In the genomic region with DNA sequence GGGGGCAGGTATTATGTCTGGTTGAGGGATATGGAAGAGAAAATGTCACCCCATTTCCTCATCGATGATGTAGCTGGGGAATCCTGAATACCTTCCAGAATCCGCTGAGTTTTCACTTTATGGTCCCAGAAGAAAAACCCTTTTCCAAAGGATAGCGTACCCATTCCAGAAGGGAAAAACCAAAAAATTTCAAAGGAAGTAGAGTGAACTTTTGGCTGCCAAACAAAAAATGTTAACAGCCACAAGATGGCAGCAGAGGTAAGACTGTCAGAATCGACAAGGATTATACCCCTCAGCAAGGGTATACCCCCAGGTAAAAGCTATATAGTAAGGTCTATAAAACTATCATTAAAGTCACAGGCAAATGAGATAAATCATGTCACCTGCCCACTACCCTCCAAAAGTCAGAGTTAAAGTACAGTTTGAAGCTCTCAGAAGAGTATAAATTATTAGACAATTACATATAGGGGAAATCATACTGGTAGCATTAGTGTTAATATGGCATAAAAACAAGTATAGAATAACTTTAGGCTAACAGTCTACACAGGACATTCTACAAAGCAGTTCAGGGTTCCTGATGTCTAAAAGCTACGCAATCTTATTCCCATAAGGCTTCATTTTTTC, we compare ENCODE assay signal across 8 cellular contexts. TPM values are rescaled to one million over a fixed set of nuclear protein-coding genes. Genes with fewer than 3 reads are reported as not detected.
DNase-seq lines count a peak whose midpoint lies in the region; ATAC-seq and TF ChIP-seq lines count a peak whose summit lies in the region.

No MANE protein-coding gene starts in this region.

- no peaks in the 10 kb centered on the region for H3K27me3 ChIP-seq in prostate gland (replicated peaks; ENCODE audit: insufficient read depth)

- TF ChIP-seq POLR2A in prostate gland (IDR thresholded peaks at IDR 0.05), result no peak

- no peaks in the 10 kb centered on the region for H3K9me3 ChIP-seq in prostate gland

- no peak overlapping the region for H3K4me3 Mint-ChIP-seq in activated T-helper 2 cell treated with anti-CD3 and anti-CD28 coated beads, Interferon-gamma antibody, Interleukin-2, Interleukin-4, amounts not matched to agents 10 μg/mL and 5 μg/mL and 100 μg/mL, durations not matched to agents 14 hours and 24 hours and 36 hours (ENCODE audit: low read depth)

- intact Hi-C loops in prostate gland (cut with DNase I), result no loop called here
- intact Hi-C loops in activated T-helper 2 cell treated with anti-CD3 and anti-CD28 coated beads, Interferon-gamma antibody, Interleukin-2, Interleukin-4, amounts not matched to agents 10 μg/mL and 5 μg/mL and 100 μg/mL, durations not matched to agents 14 hours and 24 hours and 36 hours (cut with micrococcal nuclease), result no loop called here

- peaks cover 10 to 30% of the 10 kb centered on the region in 2 donors for H3K36me3 ChIP-seq in prostate gland

- DNase-seq in GM12864 (ENCODE audit: low read depth) (no peak), NCI-H226 (peak; percentile 27), epithelial cell of proximal tubule (ENCODE audit: low read depth) (no peak), prostate gland (ENCODE audit: low spot score) (no peak)
- DNase-seq in activated T-helper 2 cell treated with anti-CD3 and anti-CD28 coated beads, Interferon-gamma antibody, Interleukin-2, Interleukin-4, amounts not matched to agents 10 μg/mL and 5 μg/mL and 100 μg/mL, durations not matched to agents 14 hours and 24 hours and 36 hours (ENCODE audit: low spot score), result no peak
- DNase-seq in activated CD4-positive, CD25-positive, alpha-beta regulatory T cell (lab: John Stamatoyannopoulos, UW), result no peak

- H3K9me3 Mint-ChIP-seq in activated T-helper 2 cell treated with anti-CD3 and anti-CD28 coated beads, Interferon-gamma antibody, Interleukin-2, Interleukin-4, amounts not matched to agents 10 μg/mL and 5 μg/mL and 100 μg/mL, durations not matched to agents 14 hours and 24 hours and 36 hours, result no peaks in the 10 kb centered on the region

- H3K4me3 ChIP-seq in GM12864 (ENCODE audit: low read depth, low read length) (no peak overlapping the region), epithelial cell of proximal tubule (ENCODE audit: low read depth, low read length) (no peak overlapping the region), prostate gland (no peak overlapping the region)

- peaks cover 83% of the 10 kb centered on the region for H3K36me3 Mint-ChIP-seq in activated T-helper 2 cell treated with anti-CD3 and anti-CD28 coated beads, Interferon-gamma antibody, Interleukin-2, Interleukin-4, amounts not matched to agents 10 μg/mL and 5 μg/mL and 100 μg/mL, durations not matched to agents 14 hours and 24 hours and 36 hours (ENCODE audit: low read depth)

- TF ChIP-seq CTCF in GM12864 (IDR thresholded peaks at IDR 0.05; ENCODE audit: low read depth, low read length, missing control alignments) (peak; percentile 58), epithelial cell of proximal tubule (conservative IDR thresholded peaks at IDR 0.05; ENCODE audit: low read depth, low read length) (peak; percentile 74), prostate gland (IDR thresholded peaks at IDR 0.05) (peak in 3 of 4 experiments; percentile 40 to 58 (median 44))

- ATAC-seq in esophagus mucosa (no peak), GM19351 (IDR thresholded peaks at IDR 0.05; ENCODE audit: unreplicated experiment) (no peak)

- no peak overlapping the region for H3K27ac ChIP-seq in prostate gland

- no peak overlapping the region for H3K27ac Mint-ChIP-seq in activated T-helper 2 cell treated with anti-CD3 and anti-CD28 coated beads, Interferon-gamma antibody, Interleukin-2, Interleukin-4, amounts not matched to agents 10 μg/mL and 5 μg/mL and 100 μg/mL, durations not matched to agents 14 hours and 24 hours and 36 hours

- H3K4me1 ChIP-seq in prostate gland (replicated peaks), result peaks cover 4% of the 10 kb centered on the region

- WGBS in prostate gland, result 66% methylated on average over 5 of the region's 5 CpGs

- no peaks in the 10 kb centered on the region for H3K27me3 Mint-ChIP-seq in activated T-helper 2 cell treated with anti-CD3 and anti-CD28 coated beads, Interferon-gamma antibody, Interleukin-2, Interleukin-4, amounts not matched to agents 10 μg/mL and 5 μg/mL and 100 μg/mL, durations not matched to agents 14 hours and 24 hours and 36 hours (ENCODE audit: low read depth)

- H3K4me1 Mint-ChIP-seq in activated T-helper 2 cell treated with anti-CD3 and anti-CD28 coated beads, Interferon-gamma antibody, Interleukin-2, Interleukin-4, amounts not matched to agents 10 μg/mL and 5 μg/mL and 100 μg/mL, durations not matched to agents 14 hours and 24 hours and 36 hours (ENCODE audit: low read depth), result peaks cover 8% of the 10 kb centered on the region

RNA-seq across cellular contexts. Expression of a gene that starts 18.0 kb away (rescaled TPM):
- total RNA-seq in epithelial cell of proximal tubule (84.1 and 85.2 TPM in 2 replicates), prostate gland (100 to 1,000 TPM in 1 of 2 donors, 10 to 100 TPM in 1; 86.6 to 168 TPM), esophagus mucosa (82.5 TPM)
- 209 and 213 TPM in 2 replicates for total RNA-seq in activated T-helper 2 cell treated with anti-CD3 and anti-CD28 coated beads, Interferon-gamma antibody, Interleukin-2, Interleukin-4, amounts not matched to agents 10 μg/mL and 5 μg/mL and 100 μg/mL, durations not matched to agents 14 hours and 24 hours and 36 hours

RNA-seq across cellular contexts. Expression of a gene that starts 18.4 kb away (rescaled TPM):
- total RNA-seq in epithelial cell of proximal tubule (27.3 and 53.8 TPM in 2 replicates), prostate gland (10 to 100 TPM; 20.3 to 32.3 TPM), esophagus mucosa (34.7 TPM)
- total RNA-seq in activated T-helper 2 cell treated with anti-CD3 and anti-CD28 coated beads, Interferon-gamma antibody, Interleukin-2, Interleukin-4, amounts not matched to agents 10 μg/mL and 5 μg/mL and 100 μg/mL, durations not matched to agents 14 hours and 24 hours and 36 hours, result 57.7 and 65.2 TPM in 2 replicates

RNA-seq across cellular contexts. Expression of a gene that starts 19.6 kb away (rescaled TPM):
- 11.1 and 17.7 TPM in 2 replicates for total RNA-seq in epithelial cell of proximal tubule
- 1 to 10 TPM; 4.0 to 7.2 TPM for total RNA-seq in prostate gland
- 3.4 TPM for total RNA-seq in esophagus mucosa
- total RNA-seq in activated T-helper 2 cell treated with anti-CD3 and anti-CD28 coated beads, Interferon-gamma antibody, Interleukin-2, Interleukin-4, amounts not matched to agents 10 μg/mL and 5 μg/mL and 100 μg/mL, durations not matched to agents 14 hours and 24 hours and 36 hours, result 1.4 and 2.1 TPM in 2 replicates

RNA-seq across cellular contexts. Expression of a gene that starts 27.9 kb away (rescaled TPM):
- total RNA-seq in epithelial cell of proximal tubule, result not detected in 2 replicates
- total RNA-seq in prostate gland, result not detected
- total RNA-seq in esophagus mucosa, result not detected
- not detected in 2 replicates for total RNA-seq in activated T-helper 2 cell treated with anti-CD3 and anti-CD28 coated beads, Interferon-gamma antibody, Interleukin-2, Interleukin-4, amounts not matched to agents 10 μg/mL and 5 μg/mL and 100 μg/mL, durations not matched to agents 14 hours and 24 hours and 36 hours

RNA-seq across cellular contexts. Expression of a gene that starts 34.9 kb away (rescaled TPM):
- total RNA-seq in epithelial cell of proximal tubule, result not detected in 2 replicates
- not detected for total RNA-seq in prostate gland
- total RNA-seq in esophagus mucosa, result not detected
- total RNA-seq in activated T-helper 2 cell treated with anti-CD3 and anti-CD28 coated beads, Interferon-gamma antibody, Interleukin-2, Interleukin-4, amounts not matched to agents 10 μg/mL and 5 μg/mL and 100 μg/mL, durations not matched to agents 14 hours and 24 hours and 36 hours, result not detected in 2 replicates
